Comparison of ENCODE assay signal across 17 cellular contexts in the genomic region with DNA sequence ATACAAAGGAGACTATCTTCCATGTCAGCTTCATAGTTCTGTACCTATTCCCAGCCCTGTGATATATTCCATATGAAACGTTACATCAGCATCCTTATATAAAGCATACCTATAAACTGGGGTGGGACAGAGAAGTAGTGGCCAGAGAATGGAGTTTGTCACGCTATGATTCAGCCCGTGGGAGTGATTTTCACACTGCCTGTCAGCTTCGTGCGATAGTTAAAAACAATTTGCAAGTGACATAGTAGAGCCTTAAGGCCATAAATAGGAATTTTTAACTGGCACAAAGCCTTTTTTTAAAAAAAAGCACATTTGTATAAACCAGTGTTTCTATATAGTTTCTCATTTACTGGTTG. TPM values are rescaled to one million over a fixed set of nuclear protein-coding genes. Genes with fewer than 3 reads are reported as not detected.
DNase-seq lines count a peak whose midpoint lies in the region; ATAC-seq and TF ChIP-seq lines count a peak whose summit lies in the region.
"Had no signal": no experiment of that assay in that cellular context is flagged by ENCODE, and none has a peak within 500 bp of the region (broad histone marks: within the 10 kb centered on the region; RNA-seq: fewer than 3 reads in every experiment).

No MANE protein-coding gene starts in this region.

- H3K27me3 Mint-ChIP-seq in activated T-cell treated with anti-CD3 and anti-CD28 coated beads, Interleukin-2, amount 50 U/mL, for 72 hours (ENCODE audit: low read depth), result no peaks in the 10 kb centered on the region
- H3K27me3 Mint-ChIP-seq in activated T-cell treated with anti-CD3 and anti-CD28 coated beads, Interleukin-2, amount 50 U/mL, for 24 hours, result no peaks in the 10 kb centered on the region

- peaks cover 33% of the 10 kb centered on the region for H4K20me1 ChIP-seq in smooth muscle cell (ENCODE audit: low read depth)

- H3K9ac ChIP-seq in smooth muscle cell (ENCODE audit: low read depth), result peak overlapping the region; percentile 13

- peaks cover 0 to 1% of the 10 kb centered on the region in 2 donors for H3K36me3 Mint-ChIP-seq in activated T-cell treated with anti-CD3 and anti-CD28 coated beads, Interleukin-2, amount 50 U/mL, for 72 hours (ENCODE audit: insufficient read depth in 2 of 2)
- H3K36me3 Mint-ChIP-seq in activated T-cell treated with anti-CD3 and anti-CD28 coated beads, Interleukin-2, amount 50 U/mL, for 24 hours (ENCODE audit: low read depth), result no peaks in the 10 kb centered on the region

- no peaks in the 10 kb centered on the region for H3K9me3 ChIP-seq in smooth muscle cell (replicated peaks; ENCODE audit: low read depth)
- H3K9me3 ChIP-seq: heart right ventricle, left lung, suprapubic skin had no signal

- peaks cover 30% of the 10 kb centered on the region for H3K79me2 ChIP-seq in smooth muscle cell (ENCODE audit: low read depth)

- peak overlapping the region; percentile 39 for H3K4me2 ChIP-seq in smooth muscle cell

- DNase-seq in activated T-cell treated with anti-CD3 and anti-CD28 coated beads, Interleukin-2, amount 50 U/mL, for 72 hours, result peak in 1 of 2 donors; percentile 11
- no peak for DNase-seq in activated T-cell treated with anti-CD3 and anti-CD28 coated beads, Interleukin-2, amount 50 U/mL, for 24 hours
- DNase-seq in RPMI7951 (ENCODE audit: low read depth), result peak; percentile 60
- no peak for DNase-seq in smooth muscle cell (lab: John Stamatoyannopoulos, UW; ENCODE audit: unreplicated experiment)
- DNase-seq in NCI-H2196 treated with DMSO at 0.1 percent for 48 hours (lab: John Stamatoyannopoulos, UW; ENCODE audit: unreplicated experiment), result no peak
- no peak for DNase-seq in COLO829 (ENCODE audit: low spot score)
- no peak for DNase-seq in NCI-H2081 treated with DMSO at 0.1 percent for 48 hours (lab: John Stamatoyannopoulos, UW)
- DNase-seq: 8988T; activated CD4-positive, alpha-beta T cell treated with anti-CD3 and anti-CD28 coated beads for 48 hours; aorta; left lung; NCI-H2171 had no signal

- H3K4me3 Mint-ChIP-seq in activated T-cell treated with anti-CD3 and anti-CD28 coated beads, Interleukin-2, amount 50 U/mL, for 72 hours, result no peak overlapping the region
- H3K4me3 Mint-ChIP-seq in activated T-cell treated with anti-CD3 and anti-CD28 coated beads, Interleukin-2, amount 50 U/mL, for 24 hours, result no peak overlapping the region
- H3K4me3 Mint-ChIP-seq: neural crest cell; T-helper 1 cell treated with Interleukin-12 subunit alpha and Interleukin-12 subunit beta and Interleukin-4 antibody, amounts not matched to agents 30 μg/mL and 1 μg/mL, for 36 hours had no signal

- H3K27ac ChIP-seq in smooth muscle cell (ENCODE audit: low read depth), result peak overlapping the region; percentile 29
- H3K27ac ChIP-seq: left lung, suprapubic skin had no signal

- H3F3A ChIP-seq in smooth muscle cell (ENCODE audit: low read depth), result peaks cover 8% of the 10 kb centered on the region

- no peak overlapping the region for H3K27ac Mint-ChIP-seq in activated T-cell treated with anti-CD3 and anti-CD28 coated beads, Interleukin-2, amount 50 U/mL, for 72 hours
- no peak overlapping the region for H3K27ac Mint-ChIP-seq in activated T-cell treated with anti-CD3 and anti-CD28 coated beads, Interleukin-2, amount 50 U/mL, for 24 hours
- H3K27ac Mint-ChIP-seq: T-helper 1 cell treated with Interleukin-12 subunit alpha and Interleukin-12 subunit beta and Interleukin-4 antibody, amounts not matched to agents 30 μg/mL and 1 μg/mL, for 36 hours had no signal

- peaks cover 26% of the 10 kb centered on the region for H3K4me1 ChIP-seq in smooth muscle cell (ENCODE audit: low read depth)

- H3K36me3 ChIP-seq in smooth muscle cell (ENCODE audit: low read depth), result no peaks in the 10 kb centered on the region
- H3K36me3 ChIP-seq: heart right ventricle, left lung, suprapubic skin had no signal

- H3K4me1 Mint-ChIP-seq in activated T-cell treated with anti-CD3 and anti-CD28 coated beads, Interleukin-2, amount 50 U/mL, for 72 hours (ENCODE audit: low read depth), result peaks cover 28% of the 10 kb centered on the region
- H3K4me1 Mint-ChIP-seq in activated T-cell treated with anti-CD3 and anti-CD28 coated beads, Interleukin-2, amount 50 U/mL, for 24 hours (ENCODE audit: low read depth), result peaks cover 21% of the 10 kb centered on the region

- H3K27me3 ChIP-seq in smooth muscle cell (ENCODE audit: low read depth), result no peaks in the 10 kb centered on the region
- H3K27me3 ChIP-seq: heart right ventricle, left lung, suprapubic skin had no signal

- 35% methylated on average over 5 of the region's 5 CpGs for WGBS in smooth muscle cell (ENCODE audit: low lambda C conversion rate)

- no peak for TF ChIP-seq CTCF in smooth muscle cell (IDR thresholded peaks at IDR 0.05; ENCODE audit: borderline replicate concordance, insufficient read depth, poor library complexity, severe bottlenecking)

- H2AFZ ChIP-seq in smooth muscle cell (ENCODE audit: low read depth), result no peak overlapping the region

- ATAC-seq in activated T-cell treated with anti-CD3 and anti-CD28 coated beads, Interleukin-2, amount 50 U/mL, for 72 hours (replicated peaks in 1 of 2), result peak; percentile 21 to 24
- peak; percentile 65 for ATAC-seq in esophagus mucosa

- no peaks in the 10 kb centered on the region for H3K9me3 Mint-ChIP-seq in activated T-cell treated with anti-CD3 and anti-CD28 coated beads, Interleukin-2, amount 50 U/mL, for 72 hours
- H3K9me3 Mint-ChIP-seq in activated T-cell treated with anti-CD3 and anti-CD28 coated beads, Interleukin-2, amount 50 U/mL, for 24 hours, result no peaks in the 10 kb centered on the region
- H3K9me3 Mint-ChIP-seq: T-helper 1 cell treated with Interleukin-12 subunit alpha and Interleukin-12 subunit beta and Interleukin-4 antibody, amounts not matched to agents 30 μg/mL and 1 μg/mL, for 36 hours had no signal

- H3K4me3 ChIP-seq in smooth muscle cell, result no peak overlapping the region
- H3K4me3 ChIP-seq: heart right ventricle, left lung, suprapubic skin had no signal

RNA-seq across cellular contexts. Expression of gene PKP4, which starts 30.2 kb away (rescaled TPM):
- total RNA-seq in activated T-cell treated with anti-CD3 and anti-CD28 coated beads, Interleukin-2, amount 50 U/mL, for 72 hours, result 10 to 100 TPM; 36.0 to 41.3 TPM
- total RNA-seq in RPMI7951 (2014; rRNA removed; shearing (Covaris generic)), result 33.0 and 33.5 TPM in 2 replicates
- total RNA-seq in esophagus mucosa (48.7 TPM), smooth muscle cell (11.5 and 14.0 TPM in 2 replicates)
- polyA plus RNA-seq in smooth muscle cell, result 2.4 and 3.7 TPM in 2 replicates

RNA-seq across cellular contexts. Expression of gene CCDC148, which starts 30.4 kb away (rescaled TPM):
- total RNA-seq in activated T-cell treated with anti-CD3 and anti-CD28 coated beads, Interleukin-2, amount 50 U/mL, for 72 hours, result under 1 TPM in 1 of 2 donors, not detected in 1; 0.14 TPM
- total RNA-seq in RPMI7951 (2014; rRNA removed; shearing (Covaris generic)), result 1.4 TPM in 2 replicates
- 0.32 TPM for total RNA-seq in esophagus mucosa
- total RNA-seq in smooth muscle cell, result 0.09 and 0.18 TPM in 2 replicates
- not detected in 2 replicates for polyA plus RNA-seq in smooth muscle cell
